In genomic region chr4:31106419-31106818, GRCh38 we compare ENCODE assay signal across 25 cellular contexts.
DNase-seq lines count a peak whose midpoint lies in the region; ATAC-seq, FAIRE-seq and TF ChIP-seq lines count a peak whose summit lies in the region.
"Had no signal": no experiment of that assay in that cellular context is flagged by ENCODE, and none has a peak within 500 bp of the region (broad histone marks: within the 10 kb centered on the region; RNA-seq: fewer than 3 reads in every experiment).

No MANE protein-coding gene starts in this region.

- intact Hi-C loops in A673 (cut with micrococcal nuclease; ENCODE audit: unreplicated experiment): no loop called here

- no TSS peak for BruUV-seq in A673 (replicated peaks; lab: Mats Ljungman, UMichigan)

- in situ Hi-C loops in SK-MEL-5 (cut with HindIII; ENCODE audit: low pct_unique_long_range_greater_than_20kb, low sequenced_read_pairs): no loop called here

- H3K4me3 ChIP-seq in A673 (ENCODE audit: low read depth, low read length, poor library complexity, severe bottlenecking): no peak overlapping the region
- H3K4me3 ChIP-seq: GM23338, MG63, SK-N-MC had no signal

- no peak for DNase-seq in A673 (ENCODE audit: low spot score)
- no peak for DNase-seq in GM12892 (ENCODE audit: insufficient read length)
- DNase-seq in SK-MEL-5 (ENCODE audit: low read depth, low spot score): peak; percentile 92
- peak; percentile 92 for DNase-seq in foreskin melanocyte
- DNase-seq in UCSD-AML1 (lab: John Stamatoyannopoulos, UW; ENCODE audit: unreplicated experiment): no peak
- no peak for DNase-seq in MV-4-11 (lab: John Stamatoyannopoulos, UW)
- no peak for DNase-seq in activated CD8-positive, alpha-beta memory T cell treated with anti-CD3 and anti-CD28 coated beads for 24 hours
- DNase-seq: 8988T; AML-193; C1 segment of cervical spinal cord; CD4-positive, alpha-beta memory T cell; DMS 273 treated with DMSO at 0.1 percent for 48 hours; DMS79; H9; KG1; MG63; NCI-H2029; NCI-H446 treated with DMSO at 0.1 percent for 48 hours; NCI-H526; SHP77 had no signal

- H3K27ac ChIP-seq in A673 (ENCODE audit: low read depth, low read length, poor library complexity, severe bottlenecking): peak overlapping the region; percentile 23
- H3K27ac ChIP-seq: RWPE1, SK-N-MC had no signal

- TF ChIP-seq CTCF in A673 (conservative IDR thresholded peaks at IDR 0.05; ENCODE audit: low read depth, low read length): no peak

- CTCF ChIA-PET in A673 (lab: Charles Lee): no interaction called here

- peaks cover 44% of the 10 kb centered on the region for H3K4me1 ChIP-seq in A673 (ENCODE audit: insufficient read depth, low read length, poor library complexity, severe bottlenecking)

- TF ChIP-seq POLR2A in GM12892 (IDR thresholded peaks at IDR 0.05; ENCODE audit: low read depth, low read length): no peak

- no peak for ATAC-seq in GM18519 (IDR thresholded peaks at IDR 0.05; ENCODE audit: low FRiP score, unreplicated experiment)
- ATAC-seq: GM23338 had no signal

- H3K36me3 ChIP-seq in A673 (ENCODE audit: insufficient read depth, low read length, poor library complexity, severe bottlenecking): no peaks in the 10 kb centered on the region
- H3K36me3 ChIP-seq: MG63 had no signal

- POLR2A ChIA-PET in A673 (lab: Charles Lee; ENCODE audit: low non-redundant PET): no interaction called here

- no peaks in the 10 kb centered on the region for H3K9me3 ChIP-seq in A673 (ENCODE audit: low read depth, low read length, poor library complexity, severe bottlenecking)
- H3K9me3 ChIP-seq: MG63 had no signal

- peak; percentile 17 for FAIRE-seq in GM12892 (lab: Jason Lieb, UNC)
- FAIRE-seq: GM18507 had no signal

- H3K27me3 ChIP-seq in A673 (replicated peaks; ENCODE audit: insufficient read depth, low read depth, low read length, poor library complexity): no peaks in the 10 kb centered on the region
- H3K27me3 ChIP-seq: MG63 had no signal

Comparison
In these comparisons a context has a peak if more than half of its experiments do, and no peak if none do; other contexts are left out.
1. DNase-seq: peak in SK-MEL-5 (single experiment) and foreskin melanocyte (single experiment); none in A673 (single experiment), GM12892 (single experiment), UCSD-AML1 (single experiment), MV-4-11 (single experiment) and activated CD8-positive, alpha-beta memory T cell treated with anti-CD3 and anti-CD28 coated beads for 24 hours (single experiment).